11 cellular contexts compared by ENCODE assay signal in the genomic region with DNA sequence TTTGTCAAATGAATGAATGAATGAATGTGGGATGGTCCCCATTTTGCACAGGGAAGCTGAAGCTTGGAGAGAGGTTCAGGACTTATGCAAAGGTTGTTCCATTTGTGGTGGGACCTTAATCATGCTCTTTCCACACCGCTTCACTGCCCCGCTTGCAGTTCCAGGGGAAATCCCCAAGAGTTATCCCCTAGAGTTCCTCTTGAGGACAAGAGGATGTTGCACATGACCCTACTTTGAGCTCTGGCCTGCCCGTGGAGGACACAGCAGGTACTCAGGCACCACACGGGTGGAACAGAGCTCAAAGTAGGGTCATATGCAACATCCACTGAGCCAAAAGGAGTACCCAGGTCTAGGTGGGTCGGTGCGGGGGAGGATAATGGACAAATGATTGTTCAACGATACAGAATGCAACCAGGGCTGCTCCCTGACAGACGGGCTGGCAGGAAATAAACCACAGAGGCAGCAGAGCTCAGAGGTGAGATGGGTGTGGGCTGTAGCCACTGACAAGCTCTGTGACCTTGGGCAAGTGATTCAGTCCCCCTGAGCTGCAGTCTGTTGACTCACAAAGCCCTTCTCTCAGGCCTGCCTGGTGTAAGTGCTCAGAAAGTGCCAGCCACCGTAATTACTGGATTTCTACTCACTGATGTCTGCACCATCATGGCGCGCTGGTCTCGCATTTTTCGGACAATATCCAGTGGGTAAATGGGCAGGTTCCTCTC.
A peak's percentile ranks its signal among the peaks of the same experiment; 100 is the strongest.
DNase-seq lines count a peak whose midpoint lies in the region; ATAC-seq, FAIRE-seq and TF ChIP-seq lines count a peak whose summit lies in the region.
"Had no signal": no experiment of that assay in that cellular context is flagged by ENCODE, and none has a peak within 500 bp of the region (broad histone marks: within the 10 kb centered on the region; RNA-seq: fewer than 3 reads in every experiment).

No MANE protein-coding gene starts in this region.

- H3K9me2 ChIP-seq in Karpas-422 (replicated peaks; ENCODE audit: insufficient read depth, low read length) = no peaks in the 10 kb centered on the region

- H4K20me1 ChIP-seq in GM12878 (ENCODE audit: control insufficient read depth, insufficient read depth) (no peaks in the 10 kb centered on the region), Karpas-422 (ENCODE audit: insufficient read depth, low read depth, low read length) (no peaks in the 10 kb centered on the region)

- 18% methylated on average over 13 of the region's 13 CpGs for WGBS in GM12878 (ENCODE audit: insufficient coverage, insufficient replicate concordance, low lambda C conversion rate, missing lambda C conversion rate)
- 81% methylated on average over 13 of the region's 13 CpGs for WGBS in right cardiac atrium

- in situ Hi-C loops in GM12878 (cut with MboI) = no loop called here

- intact Hi-C loops in GM12878 (cut with micrococcal nuclease; ENCODE audit: unreplicated experiment) = loop anchor here (1.0 to 5.0 kb wide), 2 partner anchors 18 to 86 kb away; no protein-coding TSS in a partner anchor
- intact Hi-C loops in right cardiac atrium (cut with DNase I) = no loop called here

- POLR2A ChIA-PET in GM12878 (lab: Charles Lee) = no interaction called here

- peak; percentile 49 for ATAC-seq in GM19397 (IDR thresholded peaks at IDR 0.05; ENCODE audit: unreplicated experiment)
- peak; percentile 49 for ATAC-seq in HG03097 (IDR thresholded peaks at IDR 0.05; ENCODE audit: low FRiP score, unreplicated experiment)
- peak; percentile 77 for ATAC-seq in GM12878
- no peak for ATAC-seq in right cardiac atrium

- TF ChIP-seq CTCF in GM06990 (IDR thresholded peaks at IDR 0.05; ENCODE audit: insufficient read depth, low read length, poor library complexity, severe bottlenecking) = no peak
- TF ChIP-seq CTCF in GM12878 (IDR thresholded peaks at IDR 0.05 in 2 of 3, conservative IDR thresholded peaks at IDR 0.05 in 1 of 3; ENCODE audit: control insufficient read depth in 2 of 3, extremely low read depth in 1 of 3, insufficient read depth in 1 of 3, low read depth in 3 of 3, low read length in 3 of 3) = no peak

- H3K9ac ChIP-seq in GM12878 (ENCODE audit: control insufficient read depth, insufficient read depth, low read length) (no peak overlapping the region), Karpas-422 (ENCODE audit: low read length) (no peak overlapping the region)

- SMC1A ChIA-PET in GM12878 (lab: Charles Lee; ENCODE audit: uncharacterized antibody, unreplicated experiment) = interaction anchor here (0.6 to 2.1 kb wide), 3 partner anchors 19 to 94 kb away, joined by 3 to 10 read pairs (median 3); no protein-coding TSS in a partner anchor

- H3K36me3 ChIP-seq in GM06990 (ENCODE audit: control insufficient read depth, insufficient read depth, low read length) = no peaks in the 10 kb centered on the region
- no peaks in the 10 kb centered on the region for H3K36me3 ChIP-seq in GM12878 (ENCODE audit: control insufficient read depth in 2 of 2, insufficient read depth in 2 of 2, low read length in 1 of 2)
- no peaks in the 10 kb centered on the region for H3K36me3 ChIP-seq in Karpas-422 (ENCODE audit: insufficient read depth, low read length)

- RAD21 ChIA-PET in GM12878 (lab: Charles Lee; ENCODE audit: unreplicated experiment) = interaction anchor here (0.6 to 1.7 kb wide), 4 partner anchors 18 to 36 kb away, joined by 3 to 7 read pairs (median 4); no protein-coding TSS in a partner anchor

- no peak for TF ChIP-seq EP300 in GM12878 (IDR thresholded peaks at IDR 0.05; ENCODE audit: borderline replicate concordance in 1 of 2, control insufficient read depth in 1 of 2, low read depth in 2 of 2, low read length in 2 of 2)

- H3K27ac ChIP-seq in GM12878 (ENCODE audit: control insufficient read depth, insufficient read depth) (no peak overlapping the region), right cardiac atrium (ENCODE audit: low read length) (no peak overlapping the region), Karpas-422 (ENCODE audit: low read length) (no peak overlapping the region)

- H3K27me3 ChIP-seq in GM06990 (replicated peaks; ENCODE audit: control insufficient read depth, insufficient read depth, low read length) = no peaks in the 10 kb centered on the region
- H3K27me3 ChIP-seq in GM12878 (replicated peaks in 1 of 2; ENCODE audit: control insufficient read depth in 2 of 2, insufficient read depth in 2 of 2, low read length in 1 of 2) = peaks cover 0 to 2% of the 10 kb centered on the region in 2 experiments; a peak in 1 of 4 replicates
- H3K27me3 ChIP-seq in right cardiac atrium (ENCODE audit: control insufficient read depth, insufficient read depth) = no peaks in the 10 kb centered on the region
- no peaks in the 10 kb centered on the region for H3K27me3 ChIP-seq in Karpas-422 (ENCODE audit: low read length)

- DNase-seq in GM06990 (ENCODE audit: extremely low read depth, insufficient read length) (peak; percentile 60), GM12878 (ENCODE audit: low read depth, low spot score) (no peak), right cardiac atrium (no peak), D341Med (ENCODE audit: low spot score) (no peak), epidermal melanocyte (ENCODE audit: insufficient read length, low spot score) (no peak), Karpas-422 (no peak)
- DNase-seq: CD4-positive, alpha-beta memory T cell; hippocampal formation; NCI-H2227 treated with DMSO at 0.1 percent for 48 hours had no signal

- H2AFZ ChIP-seq in GM12878 (ENCODE audit: control insufficient read depth, low read depth, low read length) = peak overlapping the region; percentile 30; the same call in 1 of the 2 replicates
- no peak overlapping the region for H2AFZ ChIP-seq in Karpas-422 (ENCODE audit: low read length)

- H3K4me3 ChIP-seq in GM06990 (replicated peaks; ENCODE audit: low read depth, low read length) (no peak overlapping the region), GM12878 (no peak overlapping the region), right cardiac atrium (ENCODE audit: low read length) (no peak overlapping the region), Karpas-422 (ENCODE audit: low read length) (no peak overlapping the region)

- H3K79me2 ChIP-seq in GM12878 (ENCODE audit: control insufficient read depth, insufficient read depth, low read length) (no peaks in the 10 kb centered on the region), Karpas-422 (ENCODE audit: low read length) (no peaks in the 10 kb centered on the region)

- CTCF ChIA-PET in GM12878 (lab: Yijun Ruan, JAX) = interaction anchor here (0.6 to 2.4 kb wide), 6 partner anchors 17 to 877 kb away, joined by 3 to 10 read pairs (median 4); no protein-coding TSS in a partner anchor

- H3K4me2 ChIP-seq in GM12878 (ENCODE audit: control insufficient read depth, insufficient read depth) (peak overlapping the region; percentile 67), Karpas-422 (ENCODE audit: low read depth, low read length, poor library complexity, severe bottlenecking) (no peak overlapping the region)

- H3K4me1 ChIP-seq in GM12878 (ENCODE audit: control insufficient read depth, insufficient read depth, low read length) (peaks cover 36% of the 10 kb centered on the region), right cardiac atrium (ENCODE audit: control insufficient read depth, insufficient read depth, low read length) (no peaks in the 10 kb centered on the region), Karpas-422 (ENCODE audit: low read length) (no peaks in the 10 kb centered on the region)

- FAIRE-seq in GM12878 (lab: Jason Lieb, UNC) = peak; percentile 44

- no TSS peak for BruUV-seq in GM12878 (replicated peaks; lab: Mats Ljungman, UMichigan)

- no peak for TF ChIP-seq RAD21 in GM12878 (IDR thresholded peaks at IDR 0.05; ENCODE audit: insufficient read depth, low read depth, low read length)

- H3K9me3 ChIP-seq in GM12878 (replicated peaks; ENCODE audit: control insufficient read depth, insufficient read depth, low read length) (peaks cover 1% of the 10 kb centered on the region; the same call in 1 of the 3 replicates), right cardiac atrium (ENCODE audit: control insufficient read depth, low read length) (no peaks in the 10 kb centered on the region), Karpas-422 (ENCODE audit: low read length) (no peaks in the 10 kb centered on the region)

- no peak for TF ChIP-seq POLR2A in GM12878 (IDR thresholded peaks at IDR 0.05; ENCODE audit: low read depth, low read length)

TF ChIP-seq in GM12878, 131 proteins besides CTCF, POLR2A, EP300 and RAD21 (continues in another document):
- no peak for TF ChIP-seq KLF5 (IDR thresholded peaks at IDR 0.05; ENCODE audit: partially characterized antibody)
- TF ChIP-seq CHD4 (IDR thresholded peaks at IDR 0.05) = no peak
- TF ChIP-seq SP1 (IDR thresholded peaks at IDR 0.05; ENCODE audit: low read depth, low read length) = no peak
- TF ChIP-seq RCOR1 (conservative IDR thresholded peaks at IDR 0.05; ENCODE audit: low read depth, low read length) = no peak
- TF ChIP-seq ATF7 (IDR thresholded peaks at IDR 0.05; ENCODE audit: low read depth) = no peak
- TF ChIP-seq NFYA (IDR thresholded peaks at IDR 0.05; ENCODE audit: borderline replicate concordance, low read depth, low read length) = no peak
- TF ChIP-seq RAD51 (IDR thresholded peaks at IDR 0.05) = no peak
- TF ChIP-seq, protein P1, sequence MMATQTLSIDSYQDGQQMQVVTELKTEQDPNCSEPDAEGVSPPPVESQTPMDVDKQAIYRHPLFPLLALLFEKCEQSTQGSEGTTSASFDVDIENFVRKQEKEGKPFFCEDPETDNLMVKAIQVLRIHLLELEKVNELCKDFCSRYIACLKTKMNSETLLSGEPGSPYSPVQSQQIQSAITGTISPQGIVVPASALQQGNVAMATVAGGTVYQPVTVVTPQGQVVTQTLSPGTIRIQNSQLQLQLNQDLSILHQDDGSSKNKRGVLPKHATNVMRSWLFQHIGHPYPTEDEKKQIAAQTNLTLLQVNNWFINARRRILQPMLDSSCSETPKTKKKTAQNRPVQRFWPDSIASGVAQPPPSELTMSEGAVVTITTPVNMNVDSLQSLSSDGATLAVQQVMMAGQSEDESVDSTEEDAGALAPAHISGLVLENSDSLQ (IDR thresholded peaks at IDR 0.05) = peak; percentile 28; the same call in 1 of the 2 replicates
- TF ChIP-seq EGR1 (IDR thresholded peaks at IDR 0.05; ENCODE audit: borderline replicate concordance in 1 of 2, low read depth in 2 of 2, low read length in 2 of 2) = peak in 1 of 2 experiments; percentile 7; a peak in 1 of 3 replicates
- TF ChIP-seq POLR2AphosphoS5 (IDR thresholded peaks at IDR 0.05; ENCODE audit: low read length) = no peak
- peak; percentile 47; the same call in 1 of the 2 replicates for TF ChIP-seq EED (IDR thresholded peaks at IDR 0.05; ENCODE audit: low read depth)
- TF ChIP-seq SMARCA5 (IDR thresholded peaks at IDR 0.05) = no peak
- TF ChIP-seq, protein P2, sequence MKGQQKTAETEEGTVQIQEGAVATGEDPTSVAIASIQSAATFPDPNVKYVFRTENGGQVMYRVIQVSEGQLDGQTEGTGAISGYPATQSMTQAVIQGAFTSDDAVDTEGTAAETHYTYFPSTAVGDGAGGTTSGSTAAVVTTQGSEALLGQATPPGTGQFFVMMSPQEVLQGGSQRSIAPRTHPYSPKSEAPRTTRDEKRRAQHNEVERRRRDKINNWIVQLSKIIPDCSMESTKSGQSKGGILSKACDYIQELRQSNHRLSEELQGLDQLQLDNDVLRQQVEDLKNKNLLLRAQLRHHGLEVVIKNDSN (IDR thresholded peaks at IDR 0.05; ENCODE audit: borderline replicate concordance, extremely low read length, insufficient read depth, low read depth, low read length) = no peak

Comparison
In these comparisons a context has a peak if more than half of its experiments do, and no peak if none do; other contexts are left out.
1. ATAC-seq: peak in GM19397 (single experiment), HG03097 (single experiment) and GM12878 (single experiment); none in right cardiac atrium (0 of 2).